8 cellular contexts compared by ENCODE assay signal in genomic region chr3:127590593-127591477, GRCh38. TPM values are rescaled to one million over a fixed set of nuclear protein-coding genes. Genes with fewer than 3 reads are reported as not detected.
DNase-seq lines count a peak whose midpoint lies in the region; ATAC-seq, FAIRE-seq and TF ChIP-seq lines count a peak whose summit lies in the region.

Gene TPRA1 (minus strand): TSS chr3:127590733. CDS start chr3:127580146, 10,587 bp downstream.

- FAIRE-seq in urothelium cell line (lab: Jason Lieb, UNC) = no peak

- H3K27ac ChIP-seq in angular gyrus (ENCODE audit: low read depth, low read length) = peak within 1 kb of the TSS; percentile 79
- H3K27ac ChIP-seq in right atrium auricular region = peak within 1 kb of the TSS; percentile 90 to 94
- H3K27ac ChIP-seq in psoas muscle = peak within 1 kb of the TSS; percentile 94

- ATAC-seq in GM18498 (IDR thresholded peaks at IDR 0.05; ENCODE audit: unreplicated experiment) (peak; percentile 79), HG02885 (IDR thresholded peaks at IDR 0.05; ENCODE audit: poor library complexity, unreplicated experiment) (peak; percentile 81), psoas muscle (peak; percentile 93 to 94 (median 94))

- no peaks in the 10 kb centered on the region for H3K36me3 ChIP-seq in right atrium auricular region
- no peaks in the 10 kb centered on the region for H3K36me3 ChIP-seq in psoas muscle (ENCODE audit: insufficient read depth in 1 of 2, low read depth in 1 of 2)

- H3K4me3 ChIP-seq in right atrium auricular region (peak within 1 kb of the TSS; percentile 91 to 94), psoas muscle (peak within 1 kb of the TSS; percentile 99)

- H3K27me3 ChIP-seq in right atrium auricular region (no peaks in the 10 kb centered on the region), psoas muscle (ENCODE audit: insufficient read depth in 3 of 3, low read length in 2 of 3) (no peaks in the 10 kb centered on the region)

- DNase-seq in NCI-H1694 (lab: John Stamatoyannopoulos, UW) = peak; percentile 99
- DNase-seq in T-helper 2 cell = peak; percentile 44 to 96 (median 70)
- DNase-seq in right atrium auricular region (ENCODE audit: low spot score) = peak; percentile 95
- peak; percentile 89 to 94 for DNase-seq in psoas muscle
- peak; percentile 96 for DNase-seq in urothelium cell line (ENCODE audit: low spot score)

- H3K9me3 ChIP-seq in right atrium auricular region = no peaks in the 10 kb centered on the region
- no peaks in the 10 kb centered on the region for H3K9me3 ChIP-seq in psoas muscle

- intact Hi-C loops in psoas muscle (cut with DNase I) = no loop called here

- peaks cover 0 to 42% of the 10 kb centered on the region in 2 donors for H3K4me1 ChIP-seq in right atrium auricular region
- H3K4me1 ChIP-seq in psoas muscle = peaks cover 22% of the 10 kb centered on the region

- TF ChIP-seq CTCF in right atrium auricular region (IDR thresholded peaks at IDR 0.05) = peak in 1 of 2 donors; percentile 43
- TF ChIP-seq CTCF in psoas muscle (IDR thresholded peaks at IDR 0.05) = no peak

- 0 to 1% (median 0%) methylated on average over 50 to 72 of the region's 72 CpGs for WGBS in psoas muscle, 3 donors

RNA-seq across cellular contexts. Expression of gene TPRA1, which starts in this region (rescaled TPM):
- total RNA-seq in right atrium auricular region (10 to 100 TPM; 24.0 to 27.3 TPM), psoas muscle (10 to 100 TPM; 20.7 to 24.2 (median 22.1) TPM)
- polyA plus RNA-seq in psoas muscle = 10 to 100 TPM; 25.3 to 26.7 (median 26.1) TPM

Comparison
In these comparisons a context has a peak if more than half of its experiments do, and no peak if none do; other contexts are left out.
1. Peak in every context shown above with its lines: DNase-seq, ATAC-seq, H3K4me3 ChIP-seq and H3K27ac ChIP-seq.